18 cellular contexts compared by ENCODE assay signal in genomic region chr16:84893849-84894599, GRCh38.
A peak's percentile ranks its signal among the peaks of the same experiment; 100 is the strongest.
DNase-seq lines count a peak whose midpoint lies in the region; ATAC-seq and TF ChIP-seq lines count a peak whose summit lies in the region.
"Had no signal": no experiment of that assay in that cellular context is flagged by ENCODE, and none has a peak within 500 bp of the region (broad histone marks: within the 10 kb centered on the region; RNA-seq: fewer than 3 reads in every experiment).

No MANE protein-coding gene starts in this region.

- POLR2A ChIA-PET in PC-9 (lab: Charles Lee; ENCODE audit: unreplicated experiment), result no interaction called here
- POLR2A ChIA-PET in naive thymus-derived CD4-positive, alpha-beta T cell (lab: Charles Lee), result no interaction called here

- intact Hi-C loops in PC-9 (cut with micrococcal nuclease; ENCODE audit: unreplicated experiment), result no loop called here
- intact Hi-C loops in naive thymus-derived CD4-positive, alpha-beta T cell (cut with micrococcal nuclease), result no loop called here
- intact Hi-C loops in activated T-helper 1 cell treated with anti-CD3 and anti-CD28 coated beads, Interleukin-12 subunit alpha, Interleukin-12 subunit beta, Interleukin-2, Interleukin-4 antibody, amounts not matched to agents 30 ng/mL and 10 ng/mL and 1 ng/mL, durations not matched to agents 14 hours and 24 hours and 36 hours (cut with micrococcal nuclease), result no loop called here

- ATAC-seq in HG02938 (IDR thresholded peaks at IDR 0.05; ENCODE audit: unreplicated experiment) (peak; percentile 45), GM21423 (IDR thresholded peaks at IDR 0.05; ENCODE audit: unreplicated experiment) (no peak)
- ATAC-seq in naive thymus-derived CD4-positive, alpha-beta T cell, result peak; percentile 52
- ATAC-seq: activated naive CD8-positive, alpha-beta T cell treated with anti-CD3 and anti-CD28 coated beads, Interleukin-2, amount 50 U/mL, for 24 hours; activated T-cell treated with anti-CD3 and anti-CD28 coated beads, Interleukin-2, amount 50 U/mL, for 4 hours had no signal

- CTCF ChIA-PET in PC-9 (lab: Charles Lee), result no interaction called here
- CTCF ChIA-PET in naive thymus-derived CD4-positive, alpha-beta T cell (lab: Charles Lee), result no interaction called here

- H3K36me3 ChIP-seq in PC-9 (ENCODE audit: low read depth), result no peaks in the 10 kb centered on the region
- H3K36me3 ChIP-seq in naive thymus-derived CD4-positive, alpha-beta T cell (ENCODE audit: control insufficient read depth in 2 of 3, insufficient read depth in 3 of 3, low read length in 3 of 3), result no peaks in the 10 kb centered on the region

- H2AFZ ChIP-seq in PC-9, result 0 out of 2 replicates have a peak overlapping the region, but pooled peaks have one; percentile 25

- H3K9me2 ChIP-seq in PC-9 (ENCODE audit: insufficient read depth), result no peaks in the 10 kb centered on the region

- peaks cover 0 to 9% (median 0%) of the 10 kb centered on the region in 7 donors for H3K4me1 Mint-ChIP-seq in naive thymus-derived CD4-positive, alpha-beta T cell
- peaks cover 5% of the 10 kb centered on the region for H3K4me1 Mint-ChIP-seq in activated T-helper 1 cell treated with anti-CD3 and anti-CD28 coated beads, Interleukin-12 subunit alpha, Interleukin-12 subunit beta, Interleukin-2, Interleukin-4 antibody, amounts not matched to agents 30 ng/mL and 10 ng/mL and 1 ng/mL, durations not matched to agents 14 hours and 24 hours and 36 hours (ENCODE audit: low read depth)
- H3K4me1 Mint-ChIP-seq: activated naive CD8-positive, alpha-beta T cell treated with anti-CD3 and anti-CD28 coated beads, Interleukin-2, amount 50 U/mL, for 24 hours had no signal

- no peaks in the 10 kb centered on the region for H4K20me1 ChIP-seq in PC-9 (ENCODE audit: insufficient read depth)

- no peak for TF ChIP-seq CTCF in GM12865 (IDR thresholded peaks at IDR 0.05; ENCODE audit: insufficient read depth, low read depth, low read length, missing control alignments)
- TF ChIP-seq CTCF in PC-9 (conservative IDR thresholded peaks at IDR 0.05), result no peak

- peak overlapping the region; percentile 41 for H3K27ac ChIP-seq in PC-9
- H3K27ac ChIP-seq in naive thymus-derived CD4-positive, alpha-beta T cell (ENCODE audit: low read depth, low read length), result no peak overlapping the region
- H3K27ac ChIP-seq: epithelial cell of prostate had no signal

- no peak overlapping the region for H3K4me3 ChIP-seq in GM12865 (ENCODE audit: low read depth, low read length)
- no peak overlapping the region for H3K4me3 ChIP-seq in PC-9
- H3K4me3 ChIP-seq in naive thymus-derived CD4-positive, alpha-beta T cell (ENCODE audit: low read length), result no peak overlapping the region

- no peak overlapping the region for H3K4me3 Mint-ChIP-seq in naive thymus-derived CD4-positive, alpha-beta T cell
- H3K4me3 Mint-ChIP-seq in activated T-helper 1 cell treated with anti-CD3 and anti-CD28 coated beads, Interleukin-12 subunit alpha, Interleukin-12 subunit beta, Interleukin-2, Interleukin-4 antibody, amounts not matched to agents 30 ng/mL and 10 ng/mL and 1 ng/mL, durations not matched to agents 14 hours and 24 hours and 36 hours, result no peak overlapping the region
- H3K4me3 Mint-ChIP-seq: activated CD4-positive, alpha-beta T cell treated with anti-CD3 and anti-CD28 coated beads, Interleukin-2, amount 10 ng/mL, durations not matched to agents 7 days and 5 days; activated naive CD8-positive, alpha-beta T cell treated with anti-CD3 and anti-CD28 coated beads, Interleukin-2, amount 50 U/mL, for 24 hours; activated T-cell treated with anti-CD3 and anti-CD28 coated beads, Interleukin-2, amount 50 U/mL, for 4 hours; CD4-positive, CD25-positive, alpha-beta regulatory T cell had no signal

- DNase-seq in GM12865 (ENCODE audit: low read depth) (peak; percentile 56), PC-9 (peak in 1 of 2 experiments; percentile 62), NCI-H2029 treated with DMSO at 0.1 percent for 48 hours (lab: John Stamatoyannopoulos, UW) (no peak)
- DNase-seq in naive thymus-derived CD4-positive, alpha-beta T cell, result no peak
- no peak for DNase-seq in activated T-cell treated with anti-CD3 and anti-CD28 coated beads, Interleukin-2, amount 50 U/mL, for 1 hour
- no peak for DNase-seq in activated T-helper 1 cell treated with anti-CD3 and anti-CD28 coated beads, Interleukin-12 subunit alpha, Interleukin-12 subunit beta, Interleukin-2, Interleukin-4 antibody, amounts not matched to agents 30 ng/mL and 10 ng/mL and 1 ng/mL, durations not matched to agents 14 hours and 24 hours and 36 hours (ENCODE audit: low spot score)
- DNase-seq: activated CD4-positive, alpha-beta T cell treated with anti-CD3 and anti-CD28 coated beads, Interleukin-2, amount 10 ng/mL, durations not matched to agents 7 days and 5 days; activated naive CD8-positive, alpha-beta T cell treated with anti-CD3 and anti-CD28 coated beads, Interleukin-2, amount 50 U/mL, for 24 hours; activated T-cell treated with anti-CD3 and anti-CD28 coated beads, Interleukin-2, amount 50 U/mL, for 4 hours; CD4-positive, CD25-positive, alpha-beta regulatory T cell; islet precursor cell; NCI-H1048; NCI-H226; substantia nigra had no signal

- H3K27ac Mint-ChIP-seq in naive thymus-derived CD4-positive, alpha-beta T cell, result no peak overlapping the region
- H3K27ac Mint-ChIP-seq in activated T-helper 1 cell treated with anti-CD3 and anti-CD28 coated beads, Interleukin-12 subunit alpha, Interleukin-12 subunit beta, Interleukin-2, Interleukin-4 antibody, amounts not matched to agents 30 ng/mL and 10 ng/mL and 1 ng/mL, durations not matched to agents 14 hours and 24 hours and 36 hours, result no peak overlapping the region
- H3K27ac Mint-ChIP-seq: activated CD4-positive, alpha-beta T cell treated with anti-CD3 and anti-CD28 coated beads, Interleukin-2, amount 10 ng/mL, durations not matched to agents 7 days and 5 days; activated naive CD8-positive, alpha-beta T cell treated with anti-CD3 and anti-CD28 coated beads, Interleukin-2, amount 50 U/mL, for 24 hours; CD4-positive, CD25-positive, alpha-beta regulatory T cell; progenitor cell of endocrine pancreas had no signal

- peak overlapping the region; percentile 49 for H3K4me2 ChIP-seq in PC-9

- peaks cover 0 to 6% (median 0%) of the 10 kb centered on the region in 11 donors for H3K9me3 Mint-ChIP-seq in naive thymus-derived CD4-positive, alpha-beta T cell
- H3K9me3 Mint-ChIP-seq in activated T-helper 1 cell treated with anti-CD3 and anti-CD28 coated beads, Interleukin-12 subunit alpha, Interleukin-12 subunit beta, Interleukin-2, Interleukin-4 antibody, amounts not matched to agents 30 ng/mL and 10 ng/mL and 1 ng/mL, durations not matched to agents 14 hours and 24 hours and 36 hours, result peaks cover 5% of the 10 kb centered on the region
- H3K9me3 Mint-ChIP-seq: activated CD4-positive, alpha-beta T cell treated with anti-CD3 and anti-CD28 coated beads, Interleukin-2, amount 10 ng/mL, durations not matched to agents 7 days and 5 days; activated naive CD8-positive, alpha-beta T cell treated with anti-CD3 and anti-CD28 coated beads, Interleukin-2, amount 50 U/mL, for 24 hours; activated T-cell treated with anti-CD3 and anti-CD28 coated beads, Interleukin-2, amount 50 U/mL, for 4 hours had no signal

- H3K27me3 ChIP-seq in PC-9 (ENCODE audit: insufficient read depth, low read depth), result no peaks in the 10 kb centered on the region
- no peaks in the 10 kb centered on the region for H3K27me3 ChIP-seq in naive thymus-derived CD4-positive, alpha-beta T cell (ENCODE audit: control insufficient read depth in 2 of 2, insufficient read depth in 2 of 2, low read length in 2 of 2)

- H3K27me3 Mint-ChIP-seq in naive thymus-derived CD4-positive, alpha-beta T cell, result peaks cover 0 to 15% (median 2%) of the 10 kb centered on the region in 5 donors
- peaks cover 4% of the 10 kb centered on the region for H3K27me3 Mint-ChIP-seq in activated T-helper 1 cell treated with anti-CD3 and anti-CD28 coated beads, Interleukin-12 subunit alpha, Interleukin-12 subunit beta, Interleukin-2, Interleukin-4 antibody, amounts not matched to agents 30 ng/mL and 10 ng/mL and 1 ng/mL, durations not matched to agents 14 hours and 24 hours and 36 hours (ENCODE audit: insufficient read depth)
- H3K27me3 Mint-ChIP-seq: CD4-positive, CD25-positive, alpha-beta regulatory T cell; progenitor cell of endocrine pancreas had no signal

- H3K9me3 ChIP-seq in PC-9 (ENCODE audit: insufficient read depth, low read depth), result no peaks in the 10 kb centered on the region
- no peaks in the 10 kb centered on the region for H3K9me3 ChIP-seq in naive thymus-derived CD4-positive, alpha-beta T cell (ENCODE audit: control insufficient read depth in 2 of 3, low read length in 3 of 3)

- no TSS peak for BruUV-seq in PC-9 (replicated peaks; lab: Mats Ljungman, UMichigan)

- H3K4me1 ChIP-seq in PC-9 (replicated peaks; ENCODE audit: insufficient read depth), result peaks cover 18% of the 10 kb centered on the region
- H3K4me1 ChIP-seq in naive thymus-derived CD4-positive, alpha-beta T cell (ENCODE audit: control insufficient read depth in 2 of 2, insufficient read depth in 2 of 2, low read length in 2 of 2), result no peaks in the 10 kb centered on the region

- H3K79me2 ChIP-seq in PC-9 (ENCODE audit: low read depth), result no peaks in the 10 kb centered on the region

- peaks cover 10% of the 10 kb centered on the region; the same call in 1 of the 2 replicates for H3F3A ChIP-seq in PC-9 (ENCODE audit: insufficient read depth, low read depth)

- no peaks in the 10 kb centered on the region for H3K36me3 Mint-ChIP-seq in naive thymus-derived CD4-positive, alpha-beta T cell
- H3K36me3 Mint-ChIP-seq in activated T-helper 1 cell treated with anti-CD3 and anti-CD28 coated beads, Interleukin-12 subunit alpha, Interleukin-12 subunit beta, Interleukin-2, Interleukin-4 antibody, amounts not matched to agents 30 ng/mL and 10 ng/mL and 1 ng/mL, durations not matched to agents 14 hours and 24 hours and 36 hours (ENCODE audit: low read depth), result no peaks in the 10 kb centered on the region
- H3K36me3 Mint-ChIP-seq: CD4-positive, CD25-positive, alpha-beta regulatory T cell had no signal
